Comparison of ENCODE assay signal across 8 cellular contexts in genomic region chr12:8396225-8397071, GRCh38. TPM values are rescaled to one million over a fixed set of nuclear protein-coding genes. Genes with fewer than 3 reads are reported as not detected.
DNase-seq lines count a peak whose midpoint lies in the region; ATAC-seq lines count a peak whose summit lies in the region.
"Not testable (repeated sequence)": the region's sequence is repeated elsewhere in the genome, so short reads cannot be mapped to it uniquely, and the experiment has no call there.

No MANE protein-coding gene starts in this region.

- H3K27me3 Mint-ChIP-seq in activated naive CD8-positive, alpha-beta T cell treated with anti-CD3 and anti-CD28 coated beads for 36 hours: peaks cover 32% of the 10 kb centered on the region
- peaks cover 14 to 44% (median 16%) of the 10 kb centered on the region in 3 donors for H3K27me3 Mint-ChIP-seq in naive B cell

- H3K27ac Mint-ChIP-seq in activated naive CD8-positive, alpha-beta T cell treated with anti-CD3 and anti-CD28 coated beads for 36 hours; naive B cell: not testable (repeated sequence)

- H3K36me3 Mint-ChIP-seq in activated naive CD8-positive, alpha-beta T cell treated with anti-CD3 and anti-CD28 coated beads for 36 hours; naive B cell: not testable (repeated sequence)

- ATAC-seq in GM21360 (IDR thresholded peaks at IDR 0.05; ENCODE audit: unreplicated experiment): peak; percentile 57
- ATAC-seq in naive B cell (ENCODE audit: low read depth in 2 of 2): peak; percentile 79 to 81

- not testable (repeated sequence) for H3K9me3 Mint-ChIP-seq in activated naive CD8-positive, alpha-beta T cell treated with anti-CD3 and anti-CD28 coated beads for 36 hours; naive B cell

- H3K4me1 Mint-ChIP-seq in activated naive CD8-positive, alpha-beta T cell treated with anti-CD3 and anti-CD28 coated beads for 36 hours; naive B cell: not testable (repeated sequence)

- DNase-seq in AML-193 (lab: John Stamatoyannopoulos, UW): peak; percentile 10 to 27
- peak; percentile 6 for DNase-seq in NCI-H146 treated with DMSO at 0.1 percent for 48 hours (lab: John Stamatoyannopoulos, UW; ENCODE audit: unreplicated experiment)
- peak; percentile 59 for DNase-seq in UCSD-AML1 (lab: John Stamatoyannopoulos, UW; ENCODE audit: unreplicated experiment)
- peak; percentile 72 for DNase-seq in activated naive CD8-positive, alpha-beta T cell treated with anti-CD3 and anti-CD28 coated beads for 36 hours
- DNase-seq in globus pallidus (ENCODE audit: low spot score): peak; percentile 22
- peak; percentile 57 for DNase-seq in naive B cell
- peak; percentile 34 for DNase-seq in stimulated activated CD8-positive, alpha-beta memory T cell treated with anti-CD3 and anti-CD28 coated beads, Interleukin-12 subunit alpha, Interleukin-12 subunit beta, amount 100 ng/mL, for 1 hour (ENCODE audit: low read depth)

- H3K4me3 Mint-ChIP-seq in activated naive CD8-positive, alpha-beta T cell treated with anti-CD3 and anti-CD28 coated beads for 36 hours: peak overlapping the region; percentile 51
- H3K4me3 Mint-ChIP-seq in naive B cell: peak overlapping the region in 7 of 8 donors; percentile 57 to 76 (median 70)

RNA-seq across cellular contexts. Expression of gene CLEC6A, which starts 59.3 kb away (rescaled TPM):
- total RNA-seq in activated naive CD8-positive, alpha-beta T cell treated with anti-CD3 and anti-CD28 coated beads for 36 hours: not detected
- polyA plus RNA-seq in naive B cell (ENCODE audit: low read depth in 6 of 6): not detected

Comparison
In these comparisons a context has a peak if more than half of its experiments do, and no peak if none do; other contexts are left out.
1. Peak in every context shown above with its lines: DNase-seq and ATAC-seq.
2. DNase-seq: peak in every context shown above with its lines; median percentile 72 in activated naive CD8-positive, alpha-beta T cell treated with anti-CD3 and anti-CD28 coated beads for 36 hours; 59 in UCSD-AML1; 57 in naive B cell; 34 in stimulated activated CD8-positive, alpha-beta memory T cell treated with anti-CD3 and anti-CD28 coated beads, Interleukin-12 subunit alpha, Interleukin-12 subunit beta, amount 100 ng/mL, for 1 hour; 22 in globus pallidus; 18 in AML-193; 6 in NCI-H146 treated with DMSO at 0.1 percent for 48 hours.